Comparison of ENCODE assay signal across 1 cellular context in genomic region chr3:30292192-30292893, GRCh38.
TF ChIP-seq lines count a peak whose summit lies in the region.

No MANE protein-coding gene starts in this region.

TF ChIP-seq in HCT116, 20 proteins besides CTCF, POLR2A, EP300 and RAD21 (continued from another document):
- TF ChIP-seq ZBTB33 (IDR thresholded peaks at IDR 0.05; ENCODE audit: extremely low read depth, insufficient replicate concordance, low read length) (no peak), EZH2phosphoT487 (IDR thresholded peaks at IDR 0.05; ENCODE audit: borderline replicate concordance) (no peak), SIN3A (IDR thresholded peaks at IDR 0.05; ENCODE audit: low read depth) (no peak), ZFX (IDR thresholded peaks at IDR 0.05) (no peak), CBX3 (IDR thresholded peaks at IDR 0.05; ENCODE audit: low read depth) (peak; percentile 24), MAX (IDR thresholded peaks at IDR 0.05) (peak; percentile 26; the same call in 1 of the 2 replicates), SRF (IDR thresholded peaks at IDR 0.05; ENCODE audit: low read depth) (no peak), YY1 (IDR thresholded peaks at IDR 0.05; ENCODE audit: extremely low read depth, insufficient replicate concordance, low read depth, low read length) (no peak), CEBPB (IDR thresholded peaks at IDR 0.05; ENCODE audit: low read depth) (peak; percentile 89), TCF7L2 (IDR thresholded peaks at IDR 0.05; ENCODE audit: borderline replicate concordance, extremely low read depth, insufficient read depth, insufficient read length) (peak; percentile 43), SP1 (IDR thresholded peaks at IDR 0.05; ENCODE audit: low read depth) (peak; percentile 54), FOSL1 (IDR thresholded peaks at IDR 0.05; ENCODE audit: low read depth) (no peak; the same call in none of the 2 replicates), ZNF274 (IDR thresholded peaks at IDR 0.05; ENCODE audit: low read depth, low read length) (no peak), JUND (IDR thresholded peaks at IDR 0.05) (0 out of 2 replicates have a peak, but pooled peaks have one; percentile 40)
